In the genomic region with DNA sequence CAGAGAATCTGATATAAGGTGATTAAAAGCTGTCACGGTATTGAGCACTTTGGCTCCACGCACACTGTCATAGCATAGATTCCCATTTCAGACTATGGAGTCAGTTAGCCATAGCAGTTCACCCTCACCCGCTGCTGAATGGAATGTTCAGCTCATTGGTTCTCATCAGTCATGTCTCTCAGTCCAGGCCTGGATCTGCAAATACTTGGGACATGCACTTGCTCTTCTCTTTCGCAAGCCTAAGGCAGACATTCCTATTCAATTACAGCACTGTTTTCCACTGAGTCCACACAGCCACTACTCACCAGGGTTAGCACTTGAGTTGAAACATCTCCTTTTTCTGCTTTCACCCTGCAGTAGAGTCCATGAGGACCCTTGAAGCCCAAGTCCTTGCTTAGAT, we compare ENCODE assay signal across 15 cellular contexts. TPM values are rescaled to one million over a fixed set of nuclear protein-coding genes. Genes with fewer than 3 reads are reported as not detected.
DNase-seq lines count a peak whose midpoint lies in the region; ATAC-seq, FAIRE-seq and TF ChIP-seq lines count a peak whose summit lies in the region.
"Had no signal": no experiment of that assay in that cellular context is flagged by ENCODE, and none has a peak within 500 bp of the region (broad histone marks: within the 10 kb centered on the region; RNA-seq: fewer than 3 reads in every experiment).

No MANE protein-coding gene starts in this region.

- TF ChIP-seq CTCF in astrocyte (IDR thresholded peaks at IDR 0.05; ENCODE audit: insufficient read depth, low read depth, low read length): no peak
- no peak for TF ChIP-seq CTCF in hepatocyte (IDR thresholded peaks at IDR 0.05; ENCODE audit: poor library complexity)
- TF ChIP-seq CTCF in stomach (IDR thresholded peaks at IDR 0.05): no peak

- H3K4me2 ChIP-seq in astrocyte (ENCODE audit: low read length) (no peak overlapping the region), hepatocyte (no peak overlapping the region)

- WGBS in hepatocyte (ENCODE audit: low lambda C conversion rate, missing lambda C conversion rate): 74% methylated on average over 4 of the region's 4 CpGs
- 74 to 97% (median 88%) methylated on average over 4 of the region's 4 CpGs for WGBS in stomach, 5 donors

- peak overlapping the region; percentile 96 for H3K27ac Mint-ChIP-seq in astrocyte (ENCODE audit: unreplicated experiment)
- H3K27ac Mint-ChIP-seq: endodermal cell had no signal

- H2AFZ ChIP-seq in astrocyte (ENCODE audit: low read depth, low read length) (no peak overlapping the region), hepatocyte (no peak overlapping the region)

- FAIRE-seq in astrocyte (lab: Jason Lieb, UNC): peak; percentile 67
- FAIRE-seq in urothelium cell line (lab: Jason Lieb, UNC): no peak
- FAIRE-seq: GM12878 had no signal

- TF ChIP-seq POLR2A in stomach (IDR thresholded peaks at IDR 0.05): no peak

- no peaks in the 10 kb centered on the region for H3K9me3 ChIP-seq in astrocyte (ENCODE audit: insufficient read depth, low read depth, low read length)
- H3K9me3 ChIP-seq in hepatocyte (ENCODE audit: low read depth): no peaks in the 10 kb centered on the region
- H3K9me3 ChIP-seq in stomach: no peaks in the 10 kb centered on the region

- no peaks in the 10 kb centered on the region for H3K27me3 Mint-ChIP-seq in astrocyte (ENCODE audit: low read depth, unreplicated experiment)

- H3K36me3 ChIP-seq in astrocyte (ENCODE audit: insufficient read depth, low read length) (no peaks in the 10 kb centered on the region), hepatocyte (replicated peaks; ENCODE audit: insufficient read depth, low read depth) (no peaks in the 10 kb centered on the region), stomach (no peaks in the 10 kb centered on the region)

- no peaks in the 10 kb centered on the region for H3K9me3 Mint-ChIP-seq in astrocyte (ENCODE audit: unreplicated experiment)
- H3K9me3 Mint-ChIP-seq: endodermal cell had no signal

- H4K20me1 ChIP-seq in astrocyte (ENCODE audit: insufficient read depth, low read length): no peaks in the 10 kb centered on the region
- no peaks in the 10 kb centered on the region for H4K20me1 ChIP-seq in hepatocyte (ENCODE audit: insufficient read depth, poor library complexity, severe bottlenecking)

- H3K36me3 Mint-ChIP-seq in astrocyte (ENCODE audit: low read depth, unreplicated experiment): no peaks in the 10 kb centered on the region

- H3K4me3 ChIP-seq in astrocyte (ENCODE audit: insufficient read depth, low read depth, low read length) (no peak overlapping the region), hepatocyte (no peak overlapping the region), stomach (no peak overlapping the region)
- H3K4me3 ChIP-seq: GM12878, lung had no signal

- intact Hi-C loops in stomach (cut with DNase I; ENCODE audit: low total_unique reads): no loop called here
- intact Hi-C loops in left colon (cut with DNase I, micrococcal nuclease): no loop called here

- no peak overlapping the region for H3K4me3 Mint-ChIP-seq in astrocyte (ENCODE audit: unreplicated experiment)
- H3K4me3 Mint-ChIP-seq: endodermal cell had no signal

- no peaks in the 10 kb centered on the region for H3K9me2 ChIP-seq in hepatocyte (replicated peaks; ENCODE audit: insufficient read depth)

- no peak overlapping the region for H3K27ac ChIP-seq in astrocyte (ENCODE audit: low read depth, low read length)
- H3K27ac ChIP-seq in hepatocyte: no peak overlapping the region
- H3K27ac ChIP-seq in stomach: no peak overlapping the region

- H3K4me1 Mint-ChIP-seq in astrocyte (ENCODE audit: low read depth, unreplicated experiment): peaks cover 16% of the 10 kb centered on the region

- H3K4me1 ChIP-seq in astrocyte (ENCODE audit: insufficient read depth, low read length): no peaks in the 10 kb centered on the region
- no peaks in the 10 kb centered on the region for H3K4me1 ChIP-seq in hepatocyte (ENCODE audit: insufficient read depth)
- no peaks in the 10 kb centered on the region for H3K4me1 ChIP-seq in stomach

- DNase-seq in HCEC 1CT (peak; percentile 70), astrocyte (ENCODE audit: low read depth) (peak; percentile 84), hepatocyte (ENCODE audit: low spot score) (peak; percentile 24), urothelium cell line (ENCODE audit: low spot score) (peak; percentile 1), NCI-H345 (lab: John Stamatoyannopoulos, UW) (no peak), stomach (no peak), left colon (no peak)
- DNase-seq: activated CD4-positive, alpha-beta T cell treated with anti-CD3 and anti-CD28 coated beads for 48 hours; activated T-cell treated with anti-CD3 and anti-CD28 coated beads, Interleukin-2, amount 50 U/mL, for 48 hours; anterior cingulate cortex; endodermal cell; hippocampal formation; occipital lobe had no signal

- no peak for TF ChIP-seq EP300 in stomach (IDR thresholded peaks at IDR 0.05)

- H3K79me2 ChIP-seq in astrocyte (ENCODE audit: insufficient read depth, low read length) (no peaks in the 10 kb centered on the region), hepatocyte (no peaks in the 10 kb centered on the region)

- no peak overlapping the region for H3K9ac ChIP-seq in astrocyte (ENCODE audit: low read length)

- H3K27me3 ChIP-seq in astrocyte (ENCODE audit: insufficient read depth, low read length): no peaks in the 10 kb centered on the region
- no peaks in the 10 kb centered on the region for H3K27me3 ChIP-seq in hepatocyte
- no peaks in the 10 kb centered on the region for H3K27me3 ChIP-seq in stomach

- ATAC-seq in left colon: no peak
- ATAC-seq: GM12878 had no signal

RNA-seq across cellular contexts. Expression of gene SCML1, which starts 30.6 kb away (rescaled TPM):
- total RNA-seq in astrocyte (4.2 and 5.1 TPM in 2 replicates), hepatocyte (21.8 and 23.7 TPM in 2 replicates), stomach (10 to 100 TPM in 4 of 5 donors, under 1 TPM in 1; 0.45 to 28.1 (median 18.8) TPM), left colon (10 to 100 TPM; 10.3 to 10.6 TPM)
- polyA plus RNA-seq in hepatocyte (17.0 and 19.1 TPM in 2 replicates), stomach (10 to 100 TPM in 1 of 3 donors, 1 to 10 TPM in 2; 2.7 to 12.4 (median 3.6) TPM)

Comparison
In these comparisons a context has a peak if more than half of its experiments do, and no peak if none do; other contexts are left out.
1. DNase-seq: peak in HCEC 1CT (single experiment), astrocyte (single experiment), hepatocyte (single experiment) and urothelium cell line (single experiment); none in NCI-H345 (single experiment), stomach (single experiment) and left colon (0 of 2).